1 cellular context compared by ENCODE assay signal in genomic region chr2:1512321-1513289, GRCh38.
TF ChIP-seq lines count a peak whose summit lies in the region.

No MANE protein-coding gene starts in this region.

TF ChIP-seq in H1, 55 proteins besides CTCF, POLR2A, EP300 and RAD21:
- no peak for TF ChIP-seq SIX5 (IDR thresholded peaks at IDR 0.05; ENCODE audit: low read depth, low read length)
- TF ChIP-seq SIN3A (conservative IDR thresholded peaks at IDR 0.05 in 1 of 2, IDR thresholded peaks at IDR 0.05 in 1 of 2; ENCODE audit: low read depth in 1 of 2, low read length in 2 of 2): no peak
- TF ChIP-seq NRF1 (IDR thresholded peaks at IDR 0.05; ENCODE audit: low read depth, low read length): no peak
- no peak for TF ChIP-seq EZH2 (IDR thresholded peaks at IDR 0.05; ENCODE audit: low read depth, low read length, severe bottlenecking)
- no peak for TF ChIP-seq CTBP2 (IDR thresholded peaks at IDR 0.05; ENCODE audit: borderline replicate concordance, insufficient read depth, insufficient read length, low read length)
- TF ChIP-seq TAF1 (IDR thresholded peaks at IDR 0.05; ENCODE audit: low read depth, low read length): no peak
- no peak for TF ChIP-seq FOSL1 (IDR thresholded peaks at IDR 0.05; ENCODE audit: insufficient read depth, low read depth, low read length)
- no peak for TF ChIP-seq CHD7 (IDR thresholded peaks at IDR 0.05; ENCODE audit: insufficient replicate concordance, low read length)
- no peak for TF ChIP-seq SRF (IDR thresholded peaks at IDR 0.05; ENCODE audit: low read depth, low read length)
- TF ChIP-seq E2F6 (IDR thresholded peaks at IDR 0.05): no peak
